In the genomic region with DNA sequence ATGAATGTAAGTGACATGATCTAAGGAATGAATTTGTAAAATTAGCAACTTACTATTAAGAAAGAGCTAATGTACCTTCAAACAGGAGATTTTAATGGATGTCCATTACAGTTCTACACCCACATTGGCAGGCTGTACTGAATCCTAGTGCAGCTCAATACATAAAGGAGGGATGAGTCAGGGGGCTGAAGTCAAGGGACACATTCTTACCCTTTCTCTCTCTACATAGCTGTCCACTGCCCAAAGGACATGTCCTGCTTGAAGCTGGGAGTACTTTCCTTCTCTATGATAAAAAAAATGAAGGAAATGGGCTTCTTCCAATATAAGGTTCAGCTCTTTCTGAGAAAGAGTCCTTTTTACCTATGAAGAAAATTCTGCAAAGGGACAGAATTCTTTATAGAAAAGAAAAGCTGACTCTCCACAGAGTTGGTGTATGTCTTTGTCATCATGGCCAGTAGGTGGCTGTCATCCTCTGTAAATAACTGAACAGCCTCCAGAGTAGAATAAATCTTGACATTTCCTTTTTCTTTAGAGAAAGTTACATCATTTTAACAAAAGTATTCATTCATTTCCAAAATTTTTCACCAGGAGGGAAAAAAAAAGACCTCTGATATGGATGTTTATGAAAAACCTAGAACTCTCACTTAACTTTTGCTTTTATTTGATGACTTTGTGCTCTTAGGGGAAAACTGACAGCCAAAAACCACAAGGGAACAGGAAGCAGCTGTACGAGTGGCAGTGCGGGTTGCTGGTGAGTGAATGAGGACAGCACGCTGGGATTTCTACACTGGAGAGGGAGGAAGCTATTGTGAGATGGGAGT, we compare ENCODE assay signal across 8 cellular contexts. TPM values are rescaled to one million over a fixed set of nuclear protein-coding genes. Genes with fewer than 3 reads are reported as not detected.
DNase-seq lines count a peak whose midpoint lies in the region; ATAC-seq, FAIRE-seq and TF ChIP-seq lines count a peak whose summit lies in the region.

No MANE protein-coding gene starts in this region.

- H3K9me2 ChIP-seq in GM23248 (ENCODE audit: insufficient read depth): no peaks in the 10 kb centered on the region

- DNase-seq in stimulated activated CD4-positive, alpha-beta T cell treated with anti-CD3 and anti-CD28 coated beads, Interleukin-15, amount 100 ng/mL, for 24 hours: peak; percentile 13
- no peak for DNase-seq in stimulated activated CD4-positive, alpha-beta T cell treated with anti-CD3 and anti-CD28 coated beads, Interleukin-12 subunit alpha, Interleukin-12 subunit beta, amount 100 ng/mL, for 4 hours
- DNase-seq in GM23248 (peak; percentile 64), hepatic stellate cell (ENCODE audit: low spot score) (peak; percentile 8), small intestine (peak; percentile 32)
- no peak for DNase-seq in stimulated activated CD4-positive, alpha-beta T cell treated with anti-CD3 and anti-CD28 coated beads, Interleukin-2, amount 100 ng/mL, for 48 hours

- H3K9me3 Mint-ChIP-seq in activated T-helper 17 cell treated with anti-CD3 and anti-CD28 coated beads, Interleukin-2, amount 50 U/mL, for 72 hours: no peaks in the 10 kb centered on the region

- ATAC-seq in activated T-helper 17 cell treated with anti-CD3 and anti-CD28 coated beads, Interleukin-2, amount 50 U/mL, for 72 hours (replicated peaks): peak; percentile 46

- no peaks in the 10 kb centered on the region for H4K20me1 ChIP-seq in GM23248 (ENCODE audit: insufficient read depth)

- no peaks in the 10 kb centered on the region for H3K9me3 ChIP-seq in GM23248 (ENCODE audit: low read depth)
- H3K9me3 ChIP-seq in small intestine (ENCODE audit: control insufficient read depth, low read depth): no peaks in the 10 kb centered on the region

- H3K36me3 ChIP-seq in GM23248 (ENCODE audit: low read depth): no peaks in the 10 kb centered on the region
- H3K36me3 ChIP-seq in small intestine (ENCODE audit: control insufficient read depth in 2 of 2, insufficient read depth in 2 of 2, low read length in 2 of 2): no peaks in the 10 kb centered on the region

- peak overlapping the region; percentile 30; the same call in 1 of the 2 replicates for H3K9ac ChIP-seq in GM23248

- H3K27me3 ChIP-seq in GM23248 (replicated peaks; ENCODE audit: insufficient read depth) (peaks cover 79% of the 10 kb centered on the region), small intestine (ENCODE audit: control insufficient read depth in 2 of 2, insufficient read depth in 2 of 2, low read length in 2 of 2) (no peaks in the 10 kb centered on the region)

- no peaks in the 10 kb centered on the region for H3F3A ChIP-seq in GM23248 (ENCODE audit: insufficient read depth)

- H3K36me3 Mint-ChIP-seq in activated T-helper 17 cell treated with anti-CD3 and anti-CD28 coated beads, Interleukin-2, amount 50 U/mL, for 72 hours (ENCODE audit: low read depth): no peaks in the 10 kb centered on the region

- in situ Hi-C loops in GM23248 (cut with MboI): no loop called here

- peak; percentile 63 for TF ChIP-seq CTCF in LNCAP (IDR thresholded peaks at IDR 0.05)

- peaks cover 4% of the 10 kb centered on the region for H3K4me1 Mint-ChIP-seq in activated T-helper 17 cell treated with anti-CD3 and anti-CD28 coated beads, Interleukin-2, amount 50 U/mL, for 72 hours

- peak overlapping the region; percentile 77 for H3K4me2 ChIP-seq in GM23248 (ENCODE audit: unreplicated experiment)

- H3K27ac ChIP-seq in GM23248 (no peak overlapping the region), small intestine (ENCODE audit: low read depth in 1 of 2, low read length in 1 of 2) (no peak overlapping the region)

- no peaks in the 10 kb centered on the region for H3K79me2 ChIP-seq in GM23248 (ENCODE audit: insufficient read depth)

- peak overlapping the region; percentile 78 for H2AFZ ChIP-seq in GM23248

- peaks cover 22% of the 10 kb centered on the region for H3K27me3 Mint-ChIP-seq in activated T-helper 17 cell treated with anti-CD3 and anti-CD28 coated beads, Interleukin-2, amount 50 U/mL, for 72 hours

- H3K4me3 ChIP-seq in GM23248: peak overlapping the region; percentile 60
- H3K4me3 ChIP-seq in small intestine (ENCODE audit: low read depth in 1 of 2, low read length in 2 of 2): no peak overlapping the region

- 2 to 3% methylated on average over 3 of the region's 3 CpGs for WGBS in GM23248 (ENCODE audit: low coverage in 1 of 2, low lambda C conversion rate in 2 of 2, missing lambda C conversion rate in 2 of 2), 2 experiments
- WGBS in small intestine, 3 donors: 0 to 6% (median 5%) methylated on average over 3 of the region's 3 CpGs

- no peaks in the 10 kb centered on the region for H3K4me1 ChIP-seq in GM23248 (ENCODE audit: insufficient read depth)
- no peaks in the 10 kb centered on the region for H3K4me1 ChIP-seq in small intestine (ENCODE audit: control insufficient read depth in 2 of 2, insufficient read depth in 1 of 2, low read depth in 1 of 2, low read length in 1 of 2)

- no peak overlapping the region for H3K4me3 Mint-ChIP-seq in activated T-helper 17 cell treated with anti-CD3 and anti-CD28 coated beads, Interleukin-2, amount 50 U/mL, for 72 hours

- H3K27ac Mint-ChIP-seq in activated T-helper 17 cell treated with anti-CD3 and anti-CD28 coated beads, Interleukin-2, amount 50 U/mL, for 72 hours: no peak overlapping the region

- FAIRE-seq in small intestine (lab: Jason Lieb, UNC): no peak

RNA-seq across cellular contexts. Expression of a gene that starts 13.1 kb away (rescaled TPM):
- not detected in 2 replicates for total RNA-seq in GM23248 (2014; rRNA removed; shearing (Covaris generic))
- polyA plus RNA-seq in GM23248 (2016; fragmentation: Nextera tagmentation; extraction: Ambion mirVana): not detected in 2 replicates
- not detected for total RNA-seq in activated T-helper 17 cell treated with anti-CD3 and anti-CD28 coated beads, Interleukin-2, amount 50 U/mL, for 72 hours
- polyA plus RNA-seq in small intestine: not detected

RNA-seq across cellular contexts. Expression of a gene that starts 24.9 kb away (rescaled TPM):
- total RNA-seq in GM23248 (2014; rRNA removed; shearing (Covaris generic)): not detected in 2 replicates
- polyA plus RNA-seq in GM23248 (2016; fragmentation: Nextera tagmentation; extraction: Ambion mirVana) (not detected in 2 replicates), small intestine (not detected)
- total RNA-seq in activated T-helper 17 cell treated with anti-CD3 and anti-CD28 coated beads, Interleukin-2, amount 50 U/mL, for 72 hours: not detected

RNA-seq across cellular contexts. Expression of a gene that starts 35.8 kb away (rescaled TPM):
- total RNA-seq in GM23248 (2014; rRNA removed; shearing (Covaris generic)): not detected in 2 replicates
- polyA plus RNA-seq in GM23248 (2016; fragmentation: Nextera tagmentation; extraction: Ambion mirVana) (not detected in 2 replicates), small intestine (not detected)
- not detected for total RNA-seq in activated T-helper 17 cell treated with anti-CD3 and anti-CD28 coated beads, Interleukin-2, amount 50 U/mL, for 72 hours

RNA-seq across cellular contexts. Expression of a gene that starts 46.0 kb away (rescaled TPM):
- not detected in 2 replicates for total RNA-seq in GM23248 (2014; rRNA removed; shearing (Covaris generic))
- not detected in 2 replicates for polyA plus RNA-seq in GM23248 (2016; fragmentation: Nextera tagmentation; extraction: Ambion mirVana)
- total RNA-seq in activated T-helper 17 cell treated with anti-CD3 and anti-CD28 coated beads, Interleukin-2, amount 50 U/mL, for 72 hours: not detected
- polyA plus RNA-seq in small intestine: not detected

RNA-seq across cellular contexts. Expression of a gene that starts 50.9 kb away (rescaled TPM):
- total RNA-seq in GM23248 (2014; rRNA removed; shearing (Covaris generic)): not detected in 2 replicates
- polyA plus RNA-seq in GM23248 (2016; fragmentation: Nextera tagmentation; extraction: Ambion mirVana) (not detected in 2 replicates), small intestine (not detected)
- not detected for total RNA-seq in activated T-helper 17 cell treated with anti-CD3 and anti-CD28 coated beads, Interleukin-2, amount 50 U/mL, for 72 hours

Comparison
In these comparisons a context has a peak if more than half of its experiments do, and no peak if none do; other contexts are left out.
1. DNase-seq: peak in stimulated activated CD4-positive, alpha-beta T cell treated with anti-CD3 and anti-CD28 coated beads, Interleukin-15, amount 100 ng/mL, for 24 hours (single experiment), GM23248 (single experiment), hepatic stellate cell (single experiment) and small intestine (single experiment); none in stimulated activated CD4-positive, alpha-beta T cell treated with anti-CD3 and anti-CD28 coated beads, Interleukin-12 subunit alpha, Interleukin-12 subunit beta, amount 100 ng/mL, for 4 hours (single experiment) and stimulated activated CD4-positive, alpha-beta T cell treated with anti-CD3 and anti-CD28 coated beads, Interleukin-2, amount 100 ng/mL, for 48 hours (0 of 2).